Comparison of ENCODE assay signal across 1 cellular context in genomic region chr1:64677471-64677870, GRCh38.
A peak's percentile ranks its signal among the peaks of the same experiment; 100 is the strongest.
TF ChIP-seq lines count a peak whose summit lies in the region.

No MANE protein-coding gene starts in this region.

TF ChIP-seq in HepG2, 621 proteins besides CTCF, POLR2A, EP300 and RAD21 (continued from another document):
- TF ChIP-seq ZFP91 (CRISPR knock-in tag; IDR thresholded peaks at IDR 0.05; ENCODE audit: borderline replicate concordance) (no peak), MAFK (conservative IDR thresholded peaks at IDR 0.05 in 1 of 2, IDR thresholded peaks at IDR 0.05 in 1 of 2; ENCODE audit: low read length in 2 of 2) (peak; percentile 94 to 98), PTBP1 (IDR thresholded peaks at IDR 0.05; ENCODE audit: low read depth, low read length, poor library complexity, severe bottlenecking) (no peak), GABPA (IDR thresholded peaks at IDR 0.05; ENCODE audit: low read depth, low read length) (no peak), GABPA (CRISPR knock-in tag; IDR thresholded peaks at IDR 0.05; ENCODE audit: low read depth) (no peak), RARA (CRISPR knock-in tag; IDR thresholded peaks at IDR 0.05) (no peak), U2AF1 (optimal IDR thresholded peaks at IDR 0.05; ENCODE audit: low read depth, low read length) (no peak)
- TF ChIP-seq, protein P1, sequence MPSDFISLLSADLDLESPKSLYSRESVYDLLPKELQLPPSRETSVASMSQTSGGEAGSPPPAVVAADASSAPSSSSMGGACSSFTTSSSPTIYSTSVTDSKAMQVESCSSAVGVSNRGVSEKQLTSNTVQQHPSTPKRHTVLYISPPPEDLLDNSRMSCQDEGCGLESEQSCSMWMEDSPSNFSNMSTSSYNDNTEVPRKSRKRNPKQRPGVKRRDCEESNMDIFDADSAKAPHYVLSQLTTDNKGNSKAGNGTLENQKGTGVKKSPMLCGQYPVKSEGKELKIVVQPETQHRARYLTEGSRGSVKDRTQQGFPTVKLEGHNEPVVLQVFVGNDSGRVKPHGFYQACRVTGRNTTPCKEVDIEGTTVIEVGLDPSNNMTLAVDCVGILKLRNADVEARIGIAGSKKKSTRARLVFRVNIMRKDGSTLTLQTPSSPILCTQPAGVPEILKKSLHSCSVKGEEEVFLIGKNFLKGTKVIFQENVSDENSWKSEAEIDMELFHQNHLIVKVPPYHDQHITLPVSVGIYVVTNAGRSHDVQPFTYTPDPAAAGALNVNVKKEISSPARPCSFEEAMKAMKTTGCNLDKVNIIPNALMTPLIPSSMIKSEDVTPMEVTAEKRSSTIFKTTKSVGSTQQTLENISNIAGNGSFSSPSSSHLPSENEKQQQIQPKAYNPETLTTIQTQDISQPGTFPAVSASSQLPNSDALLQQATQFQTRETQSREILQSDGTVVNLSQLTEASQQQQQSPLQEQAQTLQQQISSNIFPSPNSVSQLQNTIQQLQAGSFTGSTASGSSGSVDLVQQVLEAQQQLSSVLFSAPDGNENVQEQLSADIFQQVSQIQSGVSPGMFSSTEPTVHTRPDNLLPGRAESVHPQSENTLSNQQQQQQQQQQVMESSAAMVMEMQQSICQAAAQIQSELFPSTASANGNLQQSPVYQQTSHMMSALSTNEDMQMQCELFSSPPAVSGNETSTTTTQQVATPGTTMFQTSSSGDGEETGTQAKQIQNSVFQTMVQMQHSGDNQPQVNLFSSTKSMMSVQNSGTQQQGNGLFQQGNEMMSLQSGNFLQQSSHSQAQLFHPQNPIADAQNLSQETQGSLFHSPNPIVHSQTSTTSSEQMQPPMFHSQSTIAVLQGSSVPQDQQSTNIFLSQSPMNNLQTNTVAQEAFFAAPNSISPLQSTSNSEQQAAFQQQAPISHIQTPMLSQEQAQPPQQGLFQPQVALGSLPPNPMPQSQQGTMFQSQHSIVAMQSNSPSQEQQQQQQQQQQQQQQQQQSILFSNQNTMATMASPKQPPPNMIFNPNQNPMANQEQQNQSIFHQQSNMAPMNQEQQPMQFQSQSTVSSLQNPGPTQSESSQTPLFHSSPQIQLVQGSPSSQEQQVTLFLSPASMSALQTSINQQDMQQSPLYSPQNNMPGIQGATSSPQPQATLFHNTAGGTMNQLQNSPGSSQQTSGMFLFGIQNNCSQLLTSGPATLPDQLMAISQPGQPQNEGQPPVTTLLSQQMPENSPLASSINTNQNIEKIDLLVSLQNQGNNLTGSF (CRISPR knock-in tag; IDR thresholded peaks at IDR 0.05), result no peak
TF ChIP-seq in HepG2: peak in this region for 2.
